Comparison of ENCODE assay signal across 19 cellular contexts in genomic region chr1:12039141-12039525, GRCh38. TPM values are rescaled to one million over a fixed set of nuclear protein-coding genes. Genes with fewer than 3 reads are reported as not detected.
DNase-seq lines count a peak whose midpoint lies in the region; FAIRE-seq and TF ChIP-seq lines count a peak whose summit lies in the region.
"Had no signal": no experiment of that assay in that cellular context is flagged by ENCODE, and none has a peak within 500 bp of the region (broad histone marks: within the 10 kb centered on the region; RNA-seq: fewer than 3 reads in every experiment).

No MANE protein-coding gene starts in this region.

- no peaks in the 10 kb centered on the region for H3K9me2 ChIP-seq in SU-DHL-6 (replicated peaks; ENCODE audit: insufficient read depth, low read length)

- H3K27me3 Mint-ChIP-seq in nephron (ENCODE audit: low read depth) (no peaks in the 10 kb centered on the region), H9 (ENCODE audit: low read depth) (peaks cover 2% of the 10 kb centered on the region; the same call in 1 of the 2 replicates)
- H3K27me3 Mint-ChIP-seq: CD4-positive, alpha-beta memory T cell had no signal

- WGBS in H9 (ENCODE audit: extremely low coverage, insufficient read length, low lambda C conversion rate) = no CpG with 5 or more reads among the region's 2 CpGs

- TF ChIP-seq CTCF in SU-DHL-6 (IDR thresholded peaks at IDR 0.05; ENCODE audit: insufficient read depth, low read length, poor library complexity, severe bottlenecking) (no peak), nephron (IDR thresholded peaks at IDR 0.05; ENCODE audit: unreplicated experiment in 3 of 3) (no peak), H9 (conservative IDR thresholded peaks at IDR 0.05) (no peak)

- H3K4me2 ChIP-seq in BLaER1 (peak overlapping the region; percentile 86), SU-DHL-6 (ENCODE audit: low read depth, low read length, poor library complexity, severe bottlenecking) (peak overlapping the region; percentile 59), H9 (ENCODE audit: insufficient read depth, insufficient read length, low read length) (no peak overlapping the region)

- peaks cover 29% of the 10 kb centered on the region for H3K4me1 Mint-ChIP-seq in nephron
- peaks cover 2 to 5% of the 10 kb centered on the region in 2 experiments; a peak in 1 of 4 replicates for H3K4me1 Mint-ChIP-seq in H9

- no peak overlapping the region for H2AK5ac ChIP-seq in H9 (ENCODE audit: insufficient read length, low read length)

- no peak overlapping the region for H3K56ac ChIP-seq in H9 (ENCODE audit: insufficient read length, low read depth, low read length)

- peaks cover 15% of the 10 kb centered on the region for H3F3A ChIP-seq in SU-DHL-6 (ENCODE audit: insufficient read depth)

- H3K14ac ChIP-seq in H9 (ENCODE audit: insufficient read depth, low read length) = no peak overlapping the region

- H3K4me3 Mint-ChIP-seq in nephron = no peak overlapping the region
- H3K4me3 Mint-ChIP-seq in H9 = no peak overlapping the region
- H3K4me3 Mint-ChIP-seq: CD4-positive, alpha-beta memory T cell had no signal

- no peak overlapping the region for H2BK120ac ChIP-seq in H9 (ENCODE audit: low read depth, low read length, poor library complexity, severe bottlenecking)

- no peak overlapping the region for H3K4ac ChIP-seq in H9 (ENCODE audit: low read depth, low read length)

- no peaks in the 10 kb centered on the region for H3K36me3 ChIP-seq in BLaER1
- H3K36me3 ChIP-seq in SU-DHL-6 (ENCODE audit: low read length) = no peaks in the 10 kb centered on the region
- H3K36me3 ChIP-seq: HAP-1 had no signal

- FAIRE-seq in GM18507 (lab: Jason Lieb, UNC) = peak; percentile 24
- FAIRE-seq: G401.6 had no signal

- H2AFZ ChIP-seq in SU-DHL-6 (ENCODE audit: low read depth, low read length, severe bottlenecking) = no peak overlapping the region
- H2AFZ ChIP-seq in H9 (ENCODE audit: low read length) = no peak overlapping the region

- H3K9ac ChIP-seq in BLaER1 = peak overlapping the region; percentile 48; the same call in 1 of the 2 replicates
- H3K9ac ChIP-seq in SU-DHL-6 (ENCODE audit: low read length) = no peak overlapping the region
- no peak overlapping the region for H3K9ac ChIP-seq in H9 (ENCODE audit: extremely low read depth, insufficient read length, low read length)

- H2BK12ac ChIP-seq in H9 (ENCODE audit: insufficient read length, low read depth, low read length) = no peak overlapping the region

- peak overlapping the region; percentile 26; the same call in 1 of the 2 replicates for H3K4me3 ChIP-seq in BLaER1
- H3K4me3 ChIP-seq in SU-DHL-6 (ENCODE audit: insufficient read depth, low read length, poor library complexity, severe bottlenecking) = no peak overlapping the region
- H3K4me3 ChIP-seq: HAP-1 had no signal

- no peak overlapping the region for H3T11ph ChIP-seq in H9 (ENCODE audit: low read length)

- no peaks in the 10 kb centered on the region for H3K23me2 ChIP-seq in H9 (ENCODE audit: insufficient read length, low read depth, low read length, poor library complexity, severe bottlenecking)

- H2BK20ac ChIP-seq in H9 (ENCODE audit: low read depth, low read length, poor library complexity, severe bottlenecking) = no peak overlapping the region

- H4K5ac ChIP-seq in H9 (ENCODE audit: insufficient read length, low read depth, low read length) = no peak overlapping the region

- no peak overlapping the region for H4K8ac ChIP-seq in H9 (replicated peaks; ENCODE audit: insufficient read length, low read depth, low read length)

- DNase-seq in GM18507 (ENCODE audit: extremely low spot score, insufficient read length, low read depth) (no peak), SIG-M5 treated with dmso at 0.1 percent for 504 hours (lab: John Stamatoyannopoulos, UW; ENCODE audit: unreplicated experiment) (no peak), NCI-H1092 (lab: John Stamatoyannopoulos, UW) (no peak), H9 (no peak)
- DNase-seq in NK-92 treated with Interleukin-12 subunit alpha and Interleukin-12 subunit beta, amount 100 ng/mL, for 24 hours (lab: John Stamatoyannopoulos, UW) = no peak
- DNase-seq: CD4-positive, alpha-beta memory T cell; DMS79; MV-4-11; NCI-H1436; NCI-H2029 treated with DMSO at 0.1 percent for 48 hours; NCI-H524 treated with DMSO at 0.1 percent for 48 hours; PC-3 had no signal

- peak overlapping the region; percentile 65 for H3K27ac ChIP-seq in BLaER1
- peak overlapping the region; percentile 79 for H3K27ac ChIP-seq in SU-DHL-6 (ENCODE audit: low read depth, low read length)
- H3K27ac ChIP-seq in H9 (ENCODE audit: insufficient read length, low read depth, low read length) = no peak overlapping the region

- no peaks in the 10 kb centered on the region for H3K79me2 ChIP-seq in SU-DHL-6 (ENCODE audit: insufficient read depth, low read length)
- H3K79me2 ChIP-seq in H9 (ENCODE audit: insufficient read depth, low read length) = no peaks in the 10 kb centered on the region

- H3K9me3 Mint-ChIP-seq in nephron = no peaks in the 10 kb centered on the region
- peaks cover 2 to 7% of the 10 kb centered on the region in 2 experiments; a peak in 3 of 5 replicates for H3K9me3 Mint-ChIP-seq in H9
- H3K9me3 Mint-ChIP-seq: CD4-positive, alpha-beta memory T cell had no signal

- no peak overlapping the region for H3K23ac ChIP-seq in H9 (ENCODE audit: insufficient read length, low read depth, low read length)

- no peaks in the 10 kb centered on the region for H3K79me1 ChIP-seq in H9 (ENCODE audit: insufficient read depth, low read depth, low read length, poor library complexity, severe bottlenecking)

- H3K9me3 ChIP-seq in BLaER1 (no peaks in the 10 kb centered on the region), SU-DHL-6 (ENCODE audit: insufficient read depth, low read length) (no peaks in the 10 kb centered on the region), H9 (ENCODE audit: control insufficient read depth, low read depth, low read length) (no peaks in the 10 kb centered on the region)
- H3K9me3 ChIP-seq: HAP-1 had no signal

- H3K27ac Mint-ChIP-seq in nephron (peak overlapping the region in 2 of 3 experiments; percentile 47 to 49), H9 (no peak overlapping the region; a peak in 1 of 7 replicates)
- H3K27ac Mint-ChIP-seq: CD4-positive, alpha-beta memory T cell had no signal

- no peak overlapping the region for H3K18ac ChIP-seq in H9 (ENCODE audit: insufficient read length, low read depth, low read length)

- H4K20me1 ChIP-seq in BLaER1 = no peaks in the 10 kb centered on the region
- no peaks in the 10 kb centered on the region for H4K20me1 ChIP-seq in SU-DHL-6 (ENCODE audit: low read depth, low read length)
- no peaks in the 10 kb centered on the region for H4K20me1 ChIP-seq in H9 (ENCODE audit: control insufficient read depth, insufficient read depth, insufficient read length)

- H4K91ac ChIP-seq in H9 (ENCODE audit: insufficient read length, low read depth, low read length) = no peak overlapping the region

- no peak overlapping the region for H2BK5ac ChIP-seq in H9 (ENCODE audit: insufficient read length, low read length)

- peaks cover 70% of the 10 kb centered on the region for H3K4me1 ChIP-seq in BLaER1
- H3K4me1 ChIP-seq in H9 (ENCODE audit: insufficient read depth, low read length) = no peaks in the 10 kb centered on the region
- H3K4me1 ChIP-seq: HAP-1 had no signal

- no peaks in the 10 kb centered on the region for H3K27me3 ChIP-seq in BLaER1
- H3K27me3 ChIP-seq in SU-DHL-6 (ENCODE audit: low read length) = no peaks in the 10 kb centered on the region
- no peaks in the 10 kb centered on the region for H3K27me3 ChIP-seq in H9 (ENCODE audit: insufficient read depth, low read length)

- no peaks in the 10 kb centered on the region for H3K36me3 Mint-ChIP-seq in nephron (ENCODE audit: low read depth)
- H3K36me3 Mint-ChIP-seq in H9 (ENCODE audit: insufficient read depth in 1 of 3, low read depth in 3 of 3) = no peaks in the 10 kb centered on the region
- H3K36me3 Mint-ChIP-seq: CD4-positive, alpha-beta memory T cell had no signal

- no peak overlapping the region for H2BK15ac ChIP-seq in H9 (ENCODE audit: low read depth, low read length)

RNA-seq across cellular contexts. Expression of gene MIIP, which starts 19.8 kb away (rescaled TPM):
- 52.3 and 54.1 TPM in 2 replicates for total RNA-seq in H9 (2021)

RNA-seq across cellular contexts. Expression of gene TNFRSF8, which starts 24.0 kb away (rescaled TPM):
- total RNA-seq in H9 (2021) = 2.9 and 3.2 TPM in 2 replicates
- total RNA-seq: A673; CD4-positive, alpha-beta memory T cell; LHCN-M2; PC-3 had no signal

RNA-seq across cellular contexts. Expression of gene MFN2, which starts 58.9 kb away (rescaled TPM):
- 61.4 and 63.3 TPM in 2 replicates for total RNA-seq in H9 (2021)

Comparison
In these comparisons a context has a peak if more than half of its experiments do, and no peak if none do; other contexts are left out.
1. H3K27ac Mint-ChIP-seq: peak in nephron (2 of 3); none in H9 (0 of 3).